ENCODE assay signal across 1 cellular context in the genomic region with DNA sequence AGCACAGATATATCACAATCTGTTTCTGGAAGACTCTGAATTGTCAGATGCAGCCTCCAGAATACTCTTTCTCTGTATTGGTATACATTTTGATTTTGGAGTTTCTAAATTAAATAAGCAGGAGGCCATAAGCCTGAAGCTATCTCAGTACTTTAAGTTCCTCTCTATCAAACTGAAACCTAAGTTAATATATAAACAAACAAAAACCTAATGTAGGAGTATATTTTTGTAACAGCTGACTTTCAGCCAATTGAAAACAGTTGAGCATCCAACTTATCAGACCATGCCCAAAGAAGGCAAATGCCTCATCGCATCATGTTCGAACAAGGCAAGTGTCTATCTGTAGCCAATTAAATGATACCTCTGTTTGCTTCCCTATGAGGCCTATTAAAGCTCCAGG.
TF ChIP-seq lines count a peak whose summit lies in the region.

No MANE protein-coding gene starts in this region.

TF ChIP-seq in GM12878, 131 proteins besides CTCF, POLR2A, EP300 and RAD21 (continued from another document):
- no peak for TF ChIP-seq ZNF687 (IDR thresholded peaks at IDR 0.05)
- TF ChIP-seq, protein P1, sequence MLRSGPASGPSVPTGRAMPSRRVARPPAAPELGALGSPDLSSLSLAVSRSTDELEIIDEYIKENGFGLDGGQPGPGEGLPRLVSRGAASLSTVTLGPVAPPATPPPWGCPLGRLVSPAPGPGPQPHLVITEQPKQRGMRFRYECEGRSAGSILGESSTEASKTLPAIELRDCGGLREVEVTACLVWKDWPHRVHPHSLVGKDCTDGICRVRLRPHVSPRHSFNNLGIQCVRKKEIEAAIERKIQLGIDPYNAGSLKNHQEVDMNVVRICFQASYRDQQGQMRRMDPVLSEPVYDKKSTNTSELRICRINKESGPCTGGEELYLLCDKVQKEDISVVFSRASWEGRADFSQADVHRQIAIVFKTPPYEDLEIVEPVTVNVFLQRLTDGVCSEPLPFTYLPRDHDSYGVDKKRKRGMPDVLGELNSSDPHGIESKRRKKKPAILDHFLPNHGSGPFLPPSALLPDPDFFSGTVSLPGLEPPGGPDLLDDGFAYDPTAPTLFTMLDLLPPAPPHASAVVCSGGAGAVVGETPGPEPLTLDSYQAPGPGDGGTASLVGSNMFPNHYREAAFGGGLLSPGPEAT (IDR thresholded peaks at IDR 0.05; ENCODE audit: low read depth) = no peak
- no peak for TF ChIP-seq TBL1XR1 (IDR thresholded peaks at IDR 0.05; ENCODE audit: low read depth, low read length)
- TF ChIP-seq SIX5 (IDR thresholded peaks at IDR 0.05; ENCODE audit: low read depth, low read length, severe bottlenecking) = no peak
- no peak for TF ChIP-seq SKIL (IDR thresholded peaks at IDR 0.05; ENCODE audit: low read depth, poor library complexity, severe bottlenecking)
- no peak for TF ChIP-seq NR2C1 (IDR thresholded peaks at IDR 0.05)
- no peak for TF ChIP-seq ESRRA (IDR thresholded peaks at IDR 0.05; ENCODE audit: low read length)
- TF ChIP-seq, protein P2, sequence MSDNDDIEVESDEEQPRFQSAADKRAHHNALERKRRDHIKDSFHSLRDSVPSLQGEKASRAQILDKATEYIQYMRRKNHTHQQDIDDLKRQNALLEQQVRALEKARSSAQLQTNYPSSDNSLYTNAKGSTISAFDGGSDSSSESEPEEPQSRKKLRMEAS (IDR thresholded peaks at IDR 0.05; ENCODE audit: low read depth, low read length) = no peak
- no peak for TF ChIP-seq ASH2L (IDR thresholded peaks at IDR 0.05; ENCODE audit: borderline replicate concordance, low read depth)
- no peak for TF ChIP-seq IRF5 (IDR thresholded peaks at IDR 0.05; ENCODE audit: borderline replicate concordance)
- no peak for TF ChIP-seq NRF1 (conservative IDR thresholded peaks at IDR 0.05; ENCODE audit: low read depth, low read length)
- no peak for TF ChIP-seq BRCA1 (IDR thresholded peaks at IDR 0.05; ENCODE audit: low read depth, low read length)
- TF ChIP-seq TCF3 (IDR thresholded peaks at IDR 0.05; ENCODE audit: borderline replicate concordance, insufficient read depth, low read depth, low read length) = no peak
- TF ChIP-seq ZNF274 (IDR thresholded peaks at IDR 0.05; ENCODE audit: insufficient read depth, insufficient read length) = no peak
